ENCODE assay signal across 2 cellular contexts in genomic region chr1:154190550-154190949, GRCh38.
TF ChIP-seq lines count a peak whose summit lies in the region.

No MANE protein-coding gene starts in this region.

TF ChIP-seq in IMR-90, 13 proteins besides CTCF, POLR2A, EP300 and RAD21:
- TF ChIP-seq RCOR1 (IDR thresholded peaks at IDR 0.05; ENCODE audit: insufficient replicate concordance, low read length), result no peak
- TF ChIP-seq CEBPB (IDR thresholded peaks at IDR 0.05; ENCODE audit: low read depth, low read length), result peak; percentile 71
- no peak for TF ChIP-seq NFE2L2 (IDR thresholded peaks at IDR 0.05; ENCODE audit: low read depth, low read length)

TF ChIP-seq in endothelial cell of umbilical vein, 7 proteins besides CTCF, POLR2A, EP300 and RAD21:
- TF ChIP-seq POLR2AphosphoS5 (IDR thresholded peaks at IDR 0.05; ENCODE audit: insufficient read depth, low read depth, low read length), result no peak
- no peak for TF ChIP-seq EZH2 (IDR thresholded peaks at IDR 0.05; ENCODE audit: borderline replicate concordance, low read depth, low read length, severe bottlenecking)
- TF ChIP-seq FOS (IDR thresholded peaks at IDR 0.05; ENCODE audit: borderline replicate concordance, insufficient read depth, low read length), result no peak
- no peak for TF ChIP-seq GATA2 (IDR thresholded peaks at IDR 0.05; ENCODE audit: insufficient read depth, insufficient read length, low read depth, low read length)
- TF ChIP-seq MYC (IDR thresholded peaks at IDR 0.05; ENCODE audit: low read depth, low read length), result no peak
- peak; percentile 29 for TF ChIP-seq JUN (IDR thresholded peaks at IDR 0.05; ENCODE audit: borderline replicate concordance, insufficient read depth, insufficient read length, low read depth)
